Comparison of ENCODE assay signal across 15 cellular contexts in genomic region chr16:24766057-24766456, GRCh38. TPM values are rescaled to one million over a fixed set of nuclear protein-coding genes. Genes with fewer than 3 reads are reported as not detected.
A peak's percentile ranks its signal among the peaks of the same experiment; 100 is the strongest.
DNase-seq lines count a peak whose midpoint lies in the region; ATAC-seq and TF ChIP-seq lines count a peak whose summit lies in the region.
"Had no signal": no experiment of that assay in that cellular context is flagged by ENCODE, and none has a peak within 500 bp of the region (broad histone marks: within the 10 kb centered on the region; RNA-seq: fewer than 3 reads in every experiment).

No MANE protein-coding gene starts in this region.

- WGBS in psoas muscle, 3 donors = 59 to 82% (median 66%) methylated on average over 3 of the region's 3 CpGs

- peaks cover 38% of the 10 kb centered on the region; the same call in 2 of the 3 replicates for H3K36me3 Mint-ChIP-seq in GM23338 (ENCODE audit: low read depth)

- intact Hi-C loops in psoas muscle (cut with DNase I) = no loop called here

- no peak overlapping the region for H2AFZ ChIP-seq in GM23338

- H3K9me3 Mint-ChIP-seq in GM23338 = no peaks in the 10 kb centered on the region
- H3K9me3 Mint-ChIP-seq: CD8-positive, alpha-beta T cell had no signal

- no peaks in the 10 kb centered on the region; the same call in 1 of the 2 replicates for H3F3A ChIP-seq in GM23338 (replicated peaks; ENCODE audit: low read depth)

- H3K4me3 Mint-ChIP-seq in GM23338 = no peak overlapping the region
- H3K4me3 Mint-ChIP-seq: CD8-positive, alpha-beta T cell had no signal

- DNase-seq in GM23338 (ENCODE audit: low spot score) (no peak), SK-N-MC (ENCODE audit: low read depth, low spot score) (no peak), psoas muscle (no peak), dedifferentiated amniotic fluid mesenchymal stem cell (ENCODE audit: extremely low spot score) (no peak), GM20000 (ENCODE audit: low spot score) (no peak)
- DNase-seq: C1 segment of cervical spinal cord; CD8-positive, alpha-beta T cell; DMS 273 treated with DMSO at 0.1 percent for 48 hours; DMS79; EL; GF-D8; H7; HCEC 1CT had no signal

- H3K9me3 ChIP-seq in SK-N-MC (ENCODE audit: low read depth, low read length) (no peaks in the 10 kb centered on the region), psoas muscle (no peaks in the 10 kb centered on the region), subcutaneous abdominal adipose tissue (ENCODE audit: control insufficient read depth in 5 of 5, low read length in 5 of 5) (no peaks in the 10 kb centered on the region)

- peaks cover 74% of the 10 kb centered on the region for H4K20me1 ChIP-seq in GM23338 (replicated peaks; ENCODE audit: insufficient read depth)

- H3K27me3 ChIP-seq in GM23338 (ENCODE audit: insufficient read depth) (no peaks in the 10 kb centered on the region), psoas muscle (ENCODE audit: insufficient read depth in 3 of 3, low read length in 2 of 3) (no peaks in the 10 kb centered on the region), subcutaneous abdominal adipose tissue (ENCODE audit: control insufficient read depth in 5 of 5, insufficient read depth in 4 of 5, low read length in 5 of 5) (no peaks in the 10 kb centered on the region)

- no peak overlapping the region for H3K4me2 ChIP-seq in GM23338

- H3K27me3 Mint-ChIP-seq in GM23338 (ENCODE audit: insufficient read depth, low read depth, poor library complexity) = peaks cover 4% of the 10 kb centered on the region

- H3K9ac ChIP-seq in SK-N-MC (ENCODE audit: insufficient read length) (no peak overlapping the region), subcutaneous abdominal adipose tissue (ENCODE audit: low read length in 5 of 5) (no peak overlapping the region)

- TF ChIP-seq CTCF in GM23338 (conservative IDR thresholded peaks at IDR 0.05; ENCODE audit: low read depth in 2 of 2) (no peak), psoas muscle (IDR thresholded peaks at IDR 0.05) (no peak), GM20000 (IDR thresholded peaks at IDR 0.05; ENCODE audit: extremely low read depth, missing control alignments) (no peak)

- no peak overlapping the region for H3K27ac Mint-ChIP-seq in GM23338
- H3K27ac Mint-ChIP-seq: CD8-positive, alpha-beta T cell had no signal

- peak overlapping the region; percentile 41; the same call in 1 of the 2 replicates for H3K27ac ChIP-seq in GM23338 (ENCODE audit: low read depth)
- peak overlapping the region; percentile 50 for H3K27ac ChIP-seq in SK-N-MC
- H3K27ac ChIP-seq in psoas muscle = peak overlapping the region; percentile 43
- peak overlapping the region; percentile 45 for H3K27ac ChIP-seq in subcutaneous abdominal adipose tissue (ENCODE audit: low read depth, low read length)

- peaks cover 100% of the 10 kb centered on the region for H3K79me2 ChIP-seq in GM23338 (replicated peaks; ENCODE audit: insufficient read depth)

- H3K4me3 ChIP-seq in GM23338 (no peak overlapping the region), SK-N-MC (no peak overlapping the region), psoas muscle (no peak overlapping the region), subcutaneous abdominal adipose tissue (ENCODE audit: low read depth in 1 of 5, low read length in 5 of 5) (no peak overlapping the region)

- no peaks in the 10 kb centered on the region for H3K9me2 ChIP-seq in GM23338 (ENCODE audit: insufficient read depth)

- ATAC-seq in GM23338 (no peak), psoas muscle (no peak), GM18873 (IDR thresholded peaks at IDR 0.05; ENCODE audit: low FRiP score, unreplicated experiment) (no peak)
- ATAC-seq: CD8-positive, alpha-beta T cell had no signal

- H3K4me1 Mint-ChIP-seq in GM23338 = peaks cover 31% of the 10 kb centered on the region

- H3K36me3 ChIP-seq in GM23338 (ENCODE audit: insufficient read depth) (peaks cover 18% of the 10 kb centered on the region), SK-N-MC (ENCODE audit: insufficient read depth, low read length) (peaks cover 31% of the 10 kb centered on the region), psoas muscle (ENCODE audit: insufficient read depth in 1 of 2, low read depth in 1 of 2) (peaks cover 3 to 30% of the 10 kb centered on the region in 2 donors), subcutaneous abdominal adipose tissue (ENCODE audit: control insufficient read depth in 5 of 5, insufficient read depth in 5 of 5, low read length in 5 of 5) (peaks cover 17 to 36% (median 20%) of the 10 kb centered on the region in 5 donors)

- peaks cover 28% of the 10 kb centered on the region for H3K4me1 ChIP-seq in GM23338 (ENCODE audit: insufficient read depth)
- H3K4me1 ChIP-seq in psoas muscle = peaks cover 28% of the 10 kb centered on the region
- no peaks in the 10 kb centered on the region for H3K4me1 ChIP-seq in subcutaneous abdominal adipose tissue (ENCODE audit: control insufficient read depth in 5 of 5, insufficient read depth in 5 of 5, low read length in 5 of 5)

TF ChIP-seq in GM23338, 12 proteins besides CTCF, POLR2A, EP300 and RAD21:
- TF ChIP-seq STAT1 (IDR thresholded peaks at IDR 0.05; ENCODE audit: unreplicated experiment) (no peak), EZH2phosphoT487 (IDR thresholded peaks at IDR 0.05; ENCODE audit: unreplicated experiment) (no peak), ETS1 (IDR thresholded peaks at IDR 0.05) (no peak), ZNF462 (CRISPR knock-in tag; IDR thresholded peaks at IDR 0.05) (no peak)
TF ChIP-seq in GM23338: peak in this region for 0.

RNA-seq across cellular contexts. Expression of gene TNRC6A, which starts 36.6 kb away (rescaled TPM):
- 62.1 and 93.1 TPM in 2 replicates for total RNA-seq in GM23338 (2014; rRNA removed; shearing (Covaris generic))
- polyA plus RNA-seq in GM23338 (2016; fragmentation: Nextera tagmentation; extraction: Ambion mirVana) (124 and 126 TPM in 2 replicates), psoas muscle (10 to 100 TPM in 2 of 3 donors, 1 to 10 TPM in 1; 6.4 to 20.9 (median 12.2) TPM)
- total RNA-seq in psoas muscle = 10 to 100 TPM; 14.5 to 30.1 (median 24.6) TPM
